ENCODE assay signal across 8 cellular contexts in genomic region chr16:1707193-1707790, GRCh38. TPM values are rescaled to one million over a fixed set of nuclear protein-coding genes. Genes with fewer than 3 reads are reported as not detected.
DNase-seq lines count a peak whose midpoint lies in the region; ATAC-seq, FAIRE-seq and TF ChIP-seq lines count a peak whose summit lies in the region.

No MANE protein-coding gene starts in this region.

- H3K4me2 ChIP-seq in H1 (ENCODE audit: insufficient read depth in 1 of 2, low read depth in 2 of 2, low read length in 2 of 2): peak overlapping the region; percentile 68 to 78

- no peak overlapping the region for H3K18ac ChIP-seq in H1 (ENCODE audit: extremely low read depth, low read length)

- no peak overlapping the region for H2BK120ac ChIP-seq in H1 (replicated peaks; ENCODE audit: low read depth, low read length)

- no peak for FAIRE-seq in H1 (lab: Jason Lieb, UNC)

- 0 out of 2 replicates have a peak overlapping the region, but pooled peaks have one; percentile 61 for H2BK20ac ChIP-seq in H1 (ENCODE audit: low read length)

- TF ChIP-seq EP300 in H1 (IDR thresholded peaks at IDR 0.05; ENCODE audit: borderline replicate concordance in 1 of 2, low read depth in 2 of 2, low read length in 2 of 2): no peak

- H3K79me2 ChIP-seq in H1 (ENCODE audit: control insufficient read depth in 1 of 2, insufficient read depth in 2 of 2, low read length in 2 of 2): peaks cover 3 to 45% of the 10 kb centered on the region in 2 experiments; a peak in 3 of 4 replicates

- no peak for TF ChIP-seq RAD21 in H1 (IDR thresholded peaks at IDR 0.05 in 1 of 2, conservative IDR thresholded peaks at IDR 0.05 in 1 of 2; ENCODE audit: low read depth in 2 of 2, low read length in 2 of 2)

- H3K36me3 ChIP-seq in SJCRH30 (peaks cover 4% of the 10 kb centered on the region), H1 (ENCODE audit: control insufficient read depth in 2 of 4, insufficient read depth in 4 of 4, low read length in 3 of 4) (peaks cover 1 to 5% (median 4%) of the 10 kb centered on the region in 4 experiments; a peak in 5 of 8 replicates), mucosa of stomach (ENCODE audit: control insufficient read depth, insufficient read depth, low read length) (no peaks in the 10 kb centered on the region)

- H3K9ac ChIP-seq in H1 (replicated peaks in 1 of 4; ENCODE audit: extremely low read depth in 1 of 4, low read depth in 3 of 4, low read length in 3 of 4): peak overlapping the region in 3 of 4 experiments; percentile 1 to 67 (median 20); a peak in 2 of 7 replicates
- peak overlapping the region; percentile 63 for H3K9ac ChIP-seq in mucosa of stomach (ENCODE audit: low read length)

- H3K27ac ChIP-seq in SJCRH30 (no peak overlapping the region; the same call in 1 of the 2 replicates), H1 (ENCODE audit: low read depth, low read length) (no peak overlapping the region)

- in situ Hi-C loops in GM13977 (cut with MboI; ENCODE audit: low pct_unique_long_range_greater_than_20kb, low sequenced_read_pairs, unreplicated experiment): no loop called here

- H4K8ac ChIP-seq in H1 (ENCODE audit: extremely low read depth, insufficient read depth, low read length): no peak overlapping the region

- no peak overlapping the region for H2AFZ ChIP-seq in H1 (ENCODE audit: low read length)

- H2BK5ac ChIP-seq in H1 (ENCODE audit: low read depth, low read length): no peak overlapping the region

- no peaks in the 10 kb centered on the region for H3K27me3 ChIP-seq in SJCRH30
- no peaks in the 10 kb centered on the region for H3K27me3 ChIP-seq in H1 (replicated peaks in 1 of 4; ENCODE audit: control insufficient read depth in 3 of 4, extremely low read depth in 1 of 4, insufficient read depth in 3 of 4, low read length in 3 of 4)
- H3K27me3 ChIP-seq in mucosa of stomach (ENCODE audit: control insufficient read depth, insufficient read depth, low read length): no peaks in the 10 kb centered on the region

- no peak overlapping the region for H3K23ac ChIP-seq in H1 (ENCODE audit: insufficient read length)

- H4K20me1 ChIP-seq in H1 (replicated peaks in 1 of 2; ENCODE audit: control insufficient read depth in 1 of 2, insufficient read depth in 2 of 2, low read length in 2 of 2): peaks cover 13 to 20% of the 10 kb centered on the region in 2 experiments

- peaks cover 11% of the 10 kb centered on the region for H3K23me2 ChIP-seq in H1 (ENCODE audit: low read depth, low read length)

- no peak for TF ChIP-seq POLR2A in H1 (IDR thresholded peaks at IDR 0.05; ENCODE audit: control extremely low read depth in 1 of 2, low read depth in 2 of 2, low read length in 2 of 2)

- TF ChIP-seq CTCF in GM13977 (IDR thresholded peaks at IDR 0.05; ENCODE audit: extremely low read depth, insufficient read depth, missing control alignments) (no peak), H1 (IDR thresholded peaks at IDR 0.05; ENCODE audit: control extremely low read depth in 1 of 3, insufficient read depth in 1 of 3, low read depth in 1 of 3, low read length in 3 of 3) (no peak)

- ATAC-seq in HG02852 (IDR thresholded peaks at IDR 0.05; ENCODE audit: unreplicated experiment): no peak
- no peak for ATAC-seq in GM21360 (IDR thresholded peaks at IDR 0.05; ENCODE audit: unreplicated experiment)
- no peak for ATAC-seq in HG03342 (IDR thresholded peaks at IDR 0.05; ENCODE audit: unreplicated experiment)

- peaks cover 10% of the 10 kb centered on the region for H3K79me1 ChIP-seq in H1 (ENCODE audit: low read depth, low read length)

- H4K5ac ChIP-seq in H1 (ENCODE audit: insufficient read length, low read depth, low read length): no peak overlapping the region

- H3K56ac ChIP-seq in H1 (replicated peaks; ENCODE audit: insufficient read length, low read depth, low read length): no peak overlapping the region

- H3K4me1 ChIP-seq in SJCRH30 (peaks cover 4% of the 10 kb centered on the region; the same call in 1 of the 2 replicates), H1 (replicated peaks in 1 of 4; ENCODE audit: control insufficient read depth in 3 of 4, insufficient read depth in 4 of 4, low read length in 3 of 4) (peaks cover 0 to 16% (median 3%) of the 10 kb centered on the region in 4 experiments; a peak in 4 of 7 replicates), mucosa of stomach (ENCODE audit: control insufficient read depth, insufficient read depth, low read length) (peaks cover 26% of the 10 kb centered on the region)

- 63% methylated on average over 16 of the region's 16 CpGs; no CpG with 5 or more reads in 1 of the 2 experiments for WGBS in H1 (ENCODE audit: extremely low coverage in 1 of 2, insufficient coverage in 1 of 2, insufficient read length in 1 of 2, insufficient replicate concordance in 2 of 2, low coverage in 1 of 2, low lambda C conversion rate in 2 of 2, missing lambda C conversion rate in 1 of 2), 2 experiments

- H4K91ac ChIP-seq in H1 (replicated peaks; ENCODE audit: insufficient read length, low read length): no peak overlapping the region

- H3K4me3 ChIP-seq in SJCRH30 (peak overlapping the region; percentile 85), H1 (ENCODE audit: extremely low read depth in 1 of 4, insufficient read depth in 2 of 4, low read depth in 3 of 4, low read length in 4 of 4) (peak overlapping the region; percentile 54 to 97 (median 76)), mucosa of stomach (ENCODE audit: low read length) (peak overlapping the region; percentile 42)

- POLR2A ChIA-PET in H1 (lab: Charles Lee; ENCODE audit: partially characterized antibody): interaction anchor here (0.6 to 3.9 kb wide), 8 partner anchors 9 to 1637 kb away, joined by 3 to 35 read pairs (median 3); partner anchors contain the start of genes EME2, MRPS34, NME3 and UBE2I

- CTCF ChIA-PET in H1 (lab: Charles Lee; ENCODE audit: partially characterized antibody): interaction anchor here (0.5 to 2.4 kb wide), 7 partner anchors 9 to 360 kb away, joined by 3 to 8 read pairs (median 4); no protein-coding TSS in a partner anchor

- peak overlapping the region; percentile 61; the same call in 1 of the 2 replicates for H2AK5ac ChIP-seq in H1 (ENCODE audit: low read depth, low read length)

- H3K4ac ChIP-seq in H1 (replicated peaks; ENCODE audit: insufficient read length, low read depth, low read length): no peak overlapping the region

- H3K9me3 ChIP-seq in SJCRH30 (replicated peaks) (no peaks in the 10 kb centered on the region), H1 (ENCODE audit: insufficient read depth in 2 of 2, low read depth in 1 of 2, low read length in 1 of 2) (no peaks in the 10 kb centered on the region), mucosa of stomach (ENCODE audit: control insufficient read depth, low read length) (no peaks in the 10 kb centered on the region)

- H2BK12ac ChIP-seq in H1 (ENCODE audit: low read depth, low read length): no peak overlapping the region

- H3K14ac ChIP-seq in H1 (ENCODE audit: insufficient read length): no peak overlapping the region

- peak; percentile 51 for DNase-seq in GM13977 (ENCODE audit: low spot score)
- peak in 1 of 2 experiments; percentile 26 for DNase-seq in SJCRH30
- DNase-seq in H1 (ENCODE audit: low read depth in 1 of 2, low spot score in 2 of 2): no peak
- no peak for DNase-seq in NCI-H526 treated with DMSO at 0.1 percent for 48 hours (lab: John Stamatoyannopoulos, UW)

- H2BK15ac ChIP-seq in H1 (ENCODE audit: low read length): no peak overlapping the region

TF ChIP-seq in H1, 55 proteins besides CTCF, POLR2A, EP300 and RAD21:
- TF ChIP-seq HDAC2 (IDR thresholded peaks at IDR 0.05; ENCODE audit: borderline replicate concordance in 1 of 2, low read depth in 2 of 2, low read length in 2 of 2): no peak
- TF ChIP-seq SP1 (IDR thresholded peaks at IDR 0.05; ENCODE audit: low read depth, low read length): no peak
- TF ChIP-seq RBBP5 (IDR thresholded peaks at IDR 0.05; ENCODE audit: borderline replicate concordance, low read depth, low read length): no peak
- no peak for TF ChIP-seq SIN3A (conservative IDR thresholded peaks at IDR 0.05 in 1 of 2, IDR thresholded peaks at IDR 0.05 in 1 of 2; ENCODE audit: low read depth in 1 of 2, low read length in 2 of 2)
- no peak for TF ChIP-seq GABPA (IDR thresholded peaks at IDR 0.05; ENCODE audit: borderline replicate concordance, insufficient read depth, low read length)
- no peak for TF ChIP-seq TCF12 (IDR thresholded peaks at IDR 0.05; ENCODE audit: low read depth, low read length)
- no peak for TF ChIP-seq MAX (IDR thresholded peaks at IDR 0.05)

RNA-seq across cellular contexts. Expression of gene MAPK8IP3, which starts 1.3 kb away (rescaled TPM):
- total RNA-seq in SJCRH30 (2014; rRNA removed; shearing (Covaris generic)): 24.7 and 34.7 TPM in 2 replicates
- total RNA-seq in H1 (2021; fragmentation: NEBNext Ultra II Directional; extraction: Animal tissue kit (Norgen Biotek cat#: 25700)): 41.4 and 43.4 TPM in 2 replicates
- polyA plus RNA-seq in H1 (2011; rRNA removed): 16.9 and 27.9 TPM in 2 replicates
- polyA plus RNA-seq in H1 (2011; cell fraction: cytosol; rRNA removed): 32.3 TPM
- polyA plus RNA-seq in H1 (2011; cell fraction: nucleus; rRNA removed): 174 TPM
- polyA plus RNA-seq in H1 (2012, experiment 1 of 2): 31.6 to 50.2 TPM (median 47.8 TPM) in 4 replicates
- polyA plus RNA-seq in H1 (2012, experiment 2 of 2): 19.0 TPM
- polyA plus RNA-seq in H1 (2013, experiment 1 of 2): 28.5 TPM
- 25.8 TPM for polyA plus RNA-seq in H1 (2013, experiment 2 of 2)
- polyA minus RNA-seq in H1 (2011; rRNA and poly(A)+ RNA removed): 20.9 and 23.0 TPM in 2 replicates
- polyA minus RNA-seq in H1 (2011; cell fraction: cytosol; rRNA and poly(A)+ RNA removed): 32.1 TPM
- 67.2 TPM for polyA minus RNA-seq in H1 (2011; cell fraction: nucleus; rRNA and poly(A)+ RNA removed)

RNA-seq across cellular contexts. Expression of gene JPT2, which starts 29.2 kb away (rescaled TPM):
- 83.4 and 87.4 TPM in 2 replicates for total RNA-seq in SJCRH30 (2014; rRNA removed; shearing (Covaris generic))
- total RNA-seq in H1 (2021; fragmentation: NEBNext Ultra II Directional; extraction: Animal tissue kit (Norgen Biotek cat#: 25700)): 197 and 199 TPM in 2 replicates
- polyA plus RNA-seq in H1 (2011; rRNA removed): 67.6 and 70.8 TPM in 2 replicates
- 86.6 TPM for polyA plus RNA-seq in H1 (2011; cell fraction: cytosol; rRNA removed)
- 66.1 TPM for polyA plus RNA-seq in H1 (2011; cell fraction: nucleus; rRNA removed)
- polyA plus RNA-seq in H1 (2012, experiment 1 of 2): 108 to 121 TPM (median 116 TPM) in 4 replicates
- polyA plus RNA-seq in H1 (2012, experiment 2 of 2): 65.0 TPM
- 101 TPM for polyA plus RNA-seq in H1 (2013, experiment 1 of 2)
- polyA plus RNA-seq in H1 (2013, experiment 2 of 2): 104 TPM
- polyA minus RNA-seq in H1 (2011; rRNA and poly(A)+ RNA removed): 76.5 and 91.0 TPM in 2 replicates
- polyA minus RNA-seq in H1 (2011; cell fraction: cytosol; rRNA and poly(A)+ RNA removed): 55.5 TPM
- 37.6 TPM for polyA minus RNA-seq in H1 (2011; cell fraction: nucleus; rRNA and poly(A)+ RNA removed)
